ENCODE assay signal across 17 cellular contexts in the genomic region with DNA sequence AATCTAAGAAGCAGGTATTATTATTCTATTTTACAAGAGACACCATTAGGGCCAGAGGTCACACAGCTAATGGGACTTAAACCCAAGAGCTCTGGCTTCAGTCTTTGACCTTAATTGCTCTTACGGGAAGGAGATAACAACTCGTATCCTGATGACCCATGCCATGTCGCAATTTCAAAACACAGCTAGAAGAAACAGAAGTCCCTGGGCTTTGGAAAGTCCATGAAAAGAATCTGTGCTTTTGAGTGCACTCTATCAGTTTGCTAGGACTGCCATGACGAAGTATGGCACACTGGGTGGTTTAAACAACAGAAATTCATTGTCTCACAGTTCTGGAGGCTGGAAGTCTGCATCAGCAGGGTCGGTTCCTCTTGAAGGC.
DNase-seq lines count a peak whose midpoint lies in the region; ATAC-seq and FAIRE-seq lines count a peak whose summit lies in the region.
"Had no signal": no experiment of that assay in that cellular context is flagged by ENCODE, and none has a peak within 500 bp of the region (broad histone marks: within the 10 kb centered on the region; RNA-seq: fewer than 3 reads in every experiment).

No MANE protein-coding gene starts in this region.

- peaks cover 6% of the 10 kb centered on the region for H3K9me3 Mint-ChIP-seq in stimulated activated effector memory CD8-positive, alpha-beta T cell treated with anti-CD3 and anti-CD28 coated beads, Interleukin-12 subunit alpha, Interleukin-12 subunit beta, amount 100 ng/mL, for 72 hours

- peaks cover 0 to 7% of the 10 kb centered on the region in 2 donors for H3K4me1 ChIP-seq in small intestine (ENCODE audit: control insufficient read depth in 2 of 2, insufficient read depth in 1 of 2, low read depth in 1 of 2, low read length in 1 of 2)

- WGBS in small intestine, 3 donors = 38 to 62% (median 42%) methylated on average over 5 of the region's 5 CpGs

- no peaks in the 10 kb centered on the region for H3K9me3 ChIP-seq in small intestine (ENCODE audit: control insufficient read depth, low read depth)

- no peak overlapping the region for H3K27ac ChIP-seq in small intestine (ENCODE audit: low read depth in 1 of 2, low read length in 1 of 2)

- no peaks in the 10 kb centered on the region for H3K36me3 ChIP-seq in small intestine (ENCODE audit: control insufficient read depth in 2 of 2, insufficient read depth in 2 of 2, low read length in 2 of 2)

- H3K4me1 Mint-ChIP-seq in stimulated activated effector memory CD8-positive, alpha-beta T cell treated with anti-CD3 and anti-CD28 coated beads, Interleukin-12 subunit alpha, Interleukin-12 subunit beta, amount 100 ng/mL, for 72 hours = peaks cover 37% of the 10 kb centered on the region

- no peak overlapping the region for H3K4me3 ChIP-seq in small intestine (ENCODE audit: low read depth in 1 of 2, low read length in 2 of 2)

- no peak overlapping the region for H3K4me3 Mint-ChIP-seq in stimulated activated effector memory CD8-positive, alpha-beta T cell treated with anti-CD3 and anti-CD28 coated beads, Interleukin-12 subunit alpha, Interleukin-12 subunit beta, amount 100 ng/mL, for 72 hours
- H3K4me3 Mint-ChIP-seq: activated CD4-positive, alpha-beta memory T cell treated with anti-CD3 and anti-CD28 coated beads, Interleukin-2, amount 10 ng/mL, durations not matched to agents 7 days and 5 days; brain had no signal

- H3K27me3 ChIP-seq in small intestine (ENCODE audit: control insufficient read depth in 2 of 2, insufficient read depth in 2 of 2, low read length in 2 of 2) = no peaks in the 10 kb centered on the region

- no peak for FAIRE-seq in small intestine (lab: Jason Lieb, UNC)

- no peaks in the 10 kb centered on the region for H3K36me3 Mint-ChIP-seq in stimulated activated effector memory CD8-positive, alpha-beta T cell treated with anti-CD3 and anti-CD28 coated beads, Interleukin-12 subunit alpha, Interleukin-12 subunit beta, amount 100 ng/mL, for 72 hours

- no peak overlapping the region for H3K27ac Mint-ChIP-seq in stimulated activated effector memory CD8-positive, alpha-beta T cell treated with anti-CD3 and anti-CD28 coated beads, Interleukin-12 subunit alpha, Interleukin-12 subunit beta, amount 100 ng/mL, for 72 hours
- H3K27ac Mint-ChIP-seq: activated CD4-positive, alpha-beta memory T cell treated with anti-CD3 and anti-CD28 coated beads, Interleukin-2, amount 10 ng/mL, durations not matched to agents 7 days and 5 days; activated naive CD4-positive, alpha-beta T cell treated with anti-CD3 and anti-CD28 coated beads, Interleukin-2, amount 50 U/mL, for 72 hours had no signal

- DNase-seq in SHP77 (lab: John Stamatoyannopoulos, UW) (peak; percentile 25 to 42), SHP77 treated with DMSO at 0.1 percent for 48 hours (lab: John Stamatoyannopoulos, UW) (no peak), MV-4-11 (lab: John Stamatoyannopoulos, UW) (peak; percentile 11), left lobe of liver (ENCODE audit: low spot score) (peak; percentile 74), small intestine (peak; percentile 12)
- no peak for DNase-seq in stimulated activated effector memory CD8-positive, alpha-beta T cell treated with anti-CD3 and anti-CD28 coated beads, Interleukin-12 subunit alpha, Interleukin-12 subunit beta, amount 100 ng/mL, for 72 hours (ENCODE audit: low spot score in 2 of 2)
- DNase-seq: activated CD4-positive, alpha-beta memory T cell treated with anti-CD3 and anti-CD28 coated beads, Interleukin-2, amount 10 ng/mL, durations not matched to agents 7 days and 5 days; activated T-cell treated with anti-CD3 and anti-CD28 coated beads, Interleukin-2, amount 50 U/mL, for 1 hour; CD4-positive, alpha-beta memory T cell; head of caudate nucleus; NCI-H446; T-helper 2 cell had no signal

- peak; percentile 76 for ATAC-seq in left lobe of liver
- no peak for ATAC-seq in stimulated activated effector memory CD8-positive, alpha-beta T cell treated with anti-CD3 and anti-CD28 coated beads, Interleukin-12 subunit alpha, Interleukin-12 subunit beta, amount 100 ng/mL, for 72 hours
- ATAC-seq in HG03039 (IDR thresholded peaks at IDR 0.05; ENCODE audit: unreplicated experiment) = no peak
- no peak for ATAC-seq in GM18870 (IDR thresholded peaks at IDR 0.05; ENCODE audit: unreplicated experiment)
- ATAC-seq: activated naive CD4-positive, alpha-beta T cell treated with anti-CD3 and anti-CD28 coated beads, Interleukin-2, amount 50 U/mL, for 72 hours; Right ventricle myocardium inferior had no signal

Comparison
In these comparisons a context has a peak if more than half of its experiments do, and no peak if none do; other contexts are left out.
1. DNase-seq: peak in SHP77 (2 of 2), MV-4-11 (single experiment), left lobe of liver (single experiment) and small intestine (single experiment); none in SHP77 treated with DMSO at 0.1 percent for 48 hours (single experiment) and stimulated activated effector memory CD8-positive, alpha-beta T cell treated with anti-CD3 and anti-CD28 coated beads, Interleukin-12 subunit alpha, Interleukin-12 subunit beta, amount 100 ng/mL, for 72 hours (0 of 2).